ENCODE assay signal across 38 cellular contexts in the genomic region with DNA sequence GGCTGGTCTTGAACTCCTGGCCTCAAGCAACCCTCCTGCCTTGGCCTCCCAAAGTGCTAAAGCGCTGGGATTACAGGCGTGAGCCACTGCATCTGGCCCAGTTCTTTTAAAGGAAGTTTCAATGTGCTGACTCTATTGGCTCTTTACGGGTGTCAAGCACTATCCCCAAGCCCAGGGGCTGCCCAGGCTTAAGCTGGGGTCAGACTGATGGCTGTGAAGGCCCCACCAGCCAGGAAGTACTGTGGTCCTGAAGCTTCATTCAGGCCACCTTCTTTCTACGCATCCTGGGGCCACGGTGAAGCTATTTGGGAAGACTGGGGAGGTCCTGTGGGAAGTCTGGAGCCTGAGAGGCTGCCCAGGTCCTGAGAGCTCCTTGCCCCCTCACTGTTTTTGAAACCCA. TPM values are rescaled to one million over a fixed set of nuclear protein-coding genes. Genes with fewer than 3 reads are reported as not detected.
DNase-seq lines count a peak whose midpoint lies in the region; ATAC-seq and TF ChIP-seq lines count a peak whose summit lies in the region.
"Had no signal": no experiment of that assay in that cellular context is flagged by ENCODE, and none has a peak within 500 bp of the region (broad histone marks: within the 10 kb centered on the region; RNA-seq: fewer than 3 reads in every experiment).

No MANE protein-coding gene starts in this region.

- H3F3A ChIP-seq in MM.1S (ENCODE audit: insufficient read depth, low read length), result no peaks in the 10 kb centered on the region

- POLR2A ChIA-PET in RWPE1 (lab: Yijun Ruan, JAX; ENCODE audit: low non-redundant PET), result no interaction called here

- no peaks in the 10 kb centered on the region for H4K20me1 ChIP-seq in MM.1S (ENCODE audit: insufficient read depth, low read length)
- H4K20me1 ChIP-seq: BLaER1; BLaER1 treated with 17β-estradiol and CSF1 and Interleukin-3, amounts not matched to agents 10 nM and 100 nM had no signal

- H3K27me3 Mint-ChIP-seq in stimulated activated naive CD8-positive, alpha-beta T cell treated with anti-CD3 and anti-CD28 coated beads, Interleukin-15, amount 100 ng/mL, for 72 hours, result no peaks in the 10 kb centered on the region
- H3K27me3 Mint-ChIP-seq: CD4-positive, alpha-beta memory T cell; CD4-positive, alpha-beta T cell; CD4-positive, CD25-positive, alpha-beta regulatory T cell; CD8-positive, alpha-beta memory T cell had no signal

- H3K4me1 Mint-ChIP-seq in stimulated activated naive CD8-positive, alpha-beta T cell treated with anti-CD3 and anti-CD28 coated beads, Interleukin-15, amount 100 ng/mL, for 72 hours, result peaks cover 5% of the 10 kb centered on the region
- H3K4me1 Mint-ChIP-seq: CD14-positive monocyte had no signal

- no peak overlapping the region for H3K4me2 ChIP-seq in MM.1S (ENCODE audit: low read depth, low read length)
- H3K4me2 ChIP-seq: A549; BLaER1; BLaER1 treated with 17β-estradiol and CSF1 and Interleukin-3, amounts not matched to agents 10 nM and 100 nM had no signal

- no peaks in the 10 kb centered on the region for H3K9me3 Mint-ChIP-seq in stimulated activated naive CD8-positive, alpha-beta T cell treated with anti-CD3 and anti-CD28 coated beads, Interleukin-15, amount 100 ng/mL, for 72 hours
- H3K9me3 Mint-ChIP-seq: CD4-positive, alpha-beta memory T cell; CD4-positive, alpha-beta T cell; CD4-positive, CD25-positive, alpha-beta regulatory T cell; CD8-positive, alpha-beta memory T cell; CD8-positive, alpha-beta T cell had no signal

- no peak overlapping the region for H3K4me3 Mint-ChIP-seq in stimulated activated naive CD8-positive, alpha-beta T cell treated with anti-CD3 and anti-CD28 coated beads, Interleukin-15, amount 100 ng/mL, for 72 hours
- H3K4me3 Mint-ChIP-seq: B cell; CD14-positive monocyte; CD4-positive, alpha-beta memory T cell; CD4-positive, alpha-beta T cell; CD4-positive, CD25-positive, alpha-beta regulatory T cell; CD8-positive, alpha-beta memory T cell; CD8-positive, alpha-beta T cell had no signal

- TF ChIP-seq CTCF in RWPE1 (conservative IDR thresholded peaks at IDR 0.05; ENCODE audit: low read depth) (no peak), MM.1S (IDR thresholded peaks at IDR 0.05; ENCODE audit: low read length) (no peak)

- no peak overlapping the region for H3K4me3 ChIP-seq in MM.1S (ENCODE audit: low read length)
- H3K4me3 ChIP-seq: A549; BLaER1; BLaER1 treated with 17β-estradiol and CSF1 and Interleukin-3, amounts not matched to agents 10 nM and 100 nM had no signal

- no peak overlapping the region for H2AFZ ChIP-seq in MM.1S (ENCODE audit: low read length)

- CTCF ChIA-PET in RWPE1 (lab: Yijun Ruan, JAX), result interaction anchor here (0.6 kb wide), 1 partner anchor 9 kb away, joined by 3 read pairs; no protein-coding TSS in a partner anchor

- H3K27ac ChIP-seq in RWPE1, result peak overlapping the region; percentile 95
- no peak overlapping the region for H3K27ac ChIP-seq in MM.1S (ENCODE audit: low read length)
- H3K27ac ChIP-seq: 22Rv1; A549; BLaER1; BLaER1 treated with 17β-estradiol and CSF1 and Interleukin-3, amounts not matched to agents 10 nM and 100 nM; C4-2B had no signal

- H3K9ac ChIP-seq in MM.1S (ENCODE audit: low read length), result no peak overlapping the region
- H3K9ac ChIP-seq: BLaER1; BLaER1 treated with 17β-estradiol and CSF1 and Interleukin-3, amounts not matched to agents 10 nM and 100 nM had no signal

- H3K4me1 ChIP-seq in MM.1S (ENCODE audit: low read length), result no peaks in the 10 kb centered on the region
- H3K4me1 ChIP-seq: A549, BE2C, Caco-2 had no signal

- H3K36me3 ChIP-seq in MM.1S (replicated peaks; ENCODE audit: insufficient read depth, low read length), result no peaks in the 10 kb centered on the region
- H3K36me3 ChIP-seq: BE2C; BLaER1; BLaER1 treated with 17β-estradiol and CSF1 and Interleukin-3, amounts not matched to agents 10 nM and 100 nM had no signal

- H3K9me3 ChIP-seq in MM.1S (replicated peaks; ENCODE audit: insufficient read depth, low read length), result no peaks in the 10 kb centered on the region
- H3K9me3 ChIP-seq: A549, BE2C, Caco-2 had no signal

- peak; percentile 53 for DNase-seq in activated effector memory CD4-positive, alpha-beta T cell treated with anti-CD3 and anti-CD28 coated beads, Interleukin-2, amount 50 U/mL, for 16 hours
- DNase-seq in activated effector memory CD4-positive, alpha-beta T cell treated with Interleukin-2 at 50 U/mL for 16 hours, result no peak
- DNase-seq in RWPE1 (ENCODE audit: low spot score), result no peak
- DNase-seq in mesenteric fat pad (ENCODE audit: low spot score), result peak; percentile 55
- DNase-seq in sciatic nerve (ENCODE audit: low spot score), result peak; percentile 18
- no peak for DNase-seq in MM.1S
- DNase-seq in stimulated activated naive CD8-positive, alpha-beta T cell treated with anti-CD3 and anti-CD28 coated beads, Interleukin-15, amount 100 ng/mL, for 72 hours, result no peak
- DNase-seq in activated CD4-positive, alpha-beta T cell treated with anti-CD3 and anti-CD28 coated beads, Interleukin-2, amount 50 U/mL, for 4 hours, result no peak
- DNase-seq: 8988T; ACHN; AML-193; BE2C; C1 segment of cervical spinal cord; Caco-2; Calu3; CD4-positive, alpha-beta memory T cell; CD4-positive, alpha-beta T cell; CD4-positive, CD25-positive, alpha-beta regulatory T cell; CD8-positive, alpha-beta T cell; COR-L47; DMS 273 treated with DMSO at 0.1 percent for 48 hours; DMS153; DMS53; DMS79; DMS79 treated with DMSO at 0.1 percent for 48 hours; DND-41; EL had no signal

- no peak overlapping the region for H3K27ac Mint-ChIP-seq in stimulated activated naive CD8-positive, alpha-beta T cell treated with anti-CD3 and anti-CD28 coated beads, Interleukin-15, amount 100 ng/mL, for 72 hours
- H3K27ac Mint-ChIP-seq: B cell; CD14-positive monocyte; CD4-positive, alpha-beta memory T cell; CD4-positive, alpha-beta T cell; CD8-positive, alpha-beta T cell had no signal

- no peaks in the 10 kb centered on the region for H3K9me2 ChIP-seq in MM.1S (replicated peaks; ENCODE audit: insufficient read depth, low read length)

- no peak for ATAC-seq in sciatic nerve
- ATAC-seq in stimulated activated naive CD8-positive, alpha-beta T cell treated with anti-CD3 and anti-CD28 coated beads, Interleukin-15, amount 100 ng/mL, for 72 hours, result no peak
- ATAC-seq: A549; CD8-positive, alpha-beta T cell had no signal

- no peaks in the 10 kb centered on the region for H3K27me3 ChIP-seq in MM.1S (replicated peaks; ENCODE audit: insufficient read depth, low read length)
- H3K27me3 ChIP-seq: BE2C; BLaER1; BLaER1 treated with 17β-estradiol and CSF1 and Interleukin-3, amounts not matched to agents 10 nM and 100 nM had no signal

- intact Hi-C loops in sciatic nerve (cut with DNase I), result no loop called here

- no peaks in the 10 kb centered on the region for H3K79me2 ChIP-seq in MM.1S (ENCODE audit: low read length)

RNA-seq across cellular contexts. Expression of a gene that starts 8.0 kb away (rescaled TPM):
- total RNA-seq in mesenteric fat pad (not detected), sciatic nerve (not detected)
- total RNA-seq: A172; A673; B cell; Caco-2; Calu3; CD4-positive, alpha-beta memory T cell; CD4-positive, alpha-beta T cell; CD4-positive, CD25-positive, alpha-beta regulatory T cell; CD8-positive, alpha-beta memory T cell; CD8-positive, alpha-beta T cell; Daoy had no signal

RNA-seq across cellular contexts. Expression of a gene that starts 12.7 kb away (rescaled TPM):
- total RNA-seq in mesenteric fat pad (0.35 TPM), sciatic nerve (2.0 TPM)
- total RNA-seq: A172, A673, Caco-2, Calu3, Daoy had no signal

RNA-seq across cellular contexts. Expression of a gene that starts 42.3 kb away (rescaled TPM):
- 146 TPM for total RNA-seq in mesenteric fat pad
- total RNA-seq in sciatic nerve, result 77.8 TPM

RNA-seq across cellular contexts. Expression of a gene that starts 43.7 kb away (rescaled TPM):
- total RNA-seq in mesenteric fat pad (not detected), sciatic nerve (not detected)
- total RNA-seq: A172; A673; B cell; Caco-2; Calu3; CD4-positive, alpha-beta memory T cell; CD4-positive, alpha-beta T cell; CD4-positive, CD25-positive, alpha-beta regulatory T cell; CD8-positive, alpha-beta memory T cell; CD8-positive, alpha-beta T cell; Daoy had no signal

RNA-seq across cellular contexts. Expression of a gene that starts 59.7 kb away (rescaled TPM):
- total RNA-seq in mesenteric fat pad (not detected), sciatic nerve (not detected)
- total RNA-seq: A172; A673; B cell; Caco-2; Calu3; CD4-positive, alpha-beta memory T cell; CD4-positive, alpha-beta T cell; CD4-positive, CD25-positive, alpha-beta regulatory T cell; CD8-positive, alpha-beta memory T cell; CD8-positive, alpha-beta T cell; Daoy had no signal

Comparison
In these comparisons a context has a peak if more than half of its experiments do, and no peak if none do; other contexts are left out.
1. DNase-seq: peak in activated effector memory CD4-positive, alpha-beta T cell treated with anti-CD3 and anti-CD28 coated beads, Interleukin-2, amount 50 U/mL, for 16 hours (single experiment), mesenteric fat pad (single experiment) and sciatic nerve (single experiment); none in activated effector memory CD4-positive, alpha-beta T cell treated with Interleukin-2 at 50 U/mL for 16 hours (single experiment), RWPE1 (single experiment), MM.1S (single experiment), stimulated activated naive CD8-positive, alpha-beta T cell treated with anti-CD3 and anti-CD28 coated beads, Interleukin-15, amount 100 ng/mL, for 72 hours (0 of 2) and activated CD4-positive, alpha-beta T cell treated with anti-CD3 and anti-CD28 coated beads, Interleukin-2, amount 50 U/mL, for 4 hours (0 of 2).